Comparison of ENCODE assay signal across 9 cellular contexts in genomic region chr12:82801951-82802610, GRCh38.
"Had no signal": no experiment of that assay in that cellular context is flagged by ENCODE, and none has a peak within 500 bp of the region (broad histone marks: within the 10 kb centered on the region; RNA-seq: fewer than 3 reads in every experiment).

No MANE protein-coding gene starts in this region.

- H3K4me3 ChIP-seq: GM23248, HAP-1 had no signal

- H3K27ac ChIP-seq: GM23248, HL-60 had no signal

- H3K4me1 Mint-ChIP-seq: IgD-negative memory B cell had no signal

- H3K9me3 ChIP-seq: HAP-1 had no signal

- H2AFZ ChIP-seq: GM23248 had no signal

- H3K27ac Mint-ChIP-seq: HFFc6, IgD-negative memory B cell had no signal

- ATAC-seq: HCT116, HepG2 had no signal

- H3K9ac ChIP-seq: GM23248 had no signal

- DNase-seq: GM23248, GOT3, H7, HFFc6 had no signal

- H3K4me3 Mint-ChIP-seq: HFFc6, IgD-negative memory B cell had no signal

- H3K27me3 Mint-ChIP-seq: IgD-negative memory B cell had no signal
